In genomic region chr14:50272498-50272897, GRCh38 we compare ENCODE assay signal across 14 cellular contexts. TPM values are rescaled to one million over a fixed set of nuclear protein-coding genes. Genes with fewer than 3 reads are reported as not detected.
A peak's percentile ranks its signal among the peaks of the same experiment; 100 is the strongest.
DNase-seq lines count a peak whose midpoint lies in the region; ATAC-seq lines count a peak whose summit lies in the region.
"Had no signal": no experiment of that assay in that cellular context is flagged by ENCODE, and none has a peak within 500 bp of the region (broad histone marks: within the 10 kb centered on the region; RNA-seq: fewer than 3 reads in every experiment).

No MANE protein-coding gene starts in this region.

- DNase-seq in EH (ENCODE audit: low read depth) (peak; percentile 9), LHCN-M2 (ENCODE audit: low read depth) (peak; percentile 11), astrocyte of the hippocampus (ENCODE audit: low read depth, low spot score) (peak; percentile 7), renal cortical epithelial cell (ENCODE audit: low read depth) (peak; percentile 2), ureter (ENCODE audit: low spot score) (no peak)
- DNase-seq: CD8-positive, alpha-beta T cell; DMS53; GOT3; NCI-H1105; NCI-H2081 treated with DMSO at 0.1 percent for 48 hours; Peyer's patch; Right ventricle myocardium superior had no signal

- no peak for ATAC-seq in HG02970 (IDR thresholded peaks at IDR 0.05; ENCODE audit: low FRiP score, unreplicated experiment)
- no peak for ATAC-seq in HG02884 (IDR thresholded peaks at IDR 0.05; ENCODE audit: unreplicated experiment)
- ATAC-seq: CD8-positive, alpha-beta T cell had no signal

RNA-seq across cellular contexts. Expression of gene L2HGDH, which starts 39.5 kb away (rescaled TPM):
- total RNA-seq in LHCN-M2 (2014; rRNA removed) (4.6 and 5.0 TPM in 2 replicates), renal cortical epithelial cell (7.3 and 13.6 TPM in 2 replicates), ureter (7.8 TPM)
- polyA plus RNA-seq in LHCN-M2 (2012): 1.6 TPM

RNA-seq across cellular contexts. Expression of gene DMAC2L, which starts 39.6 kb away (rescaled TPM):
- 5.0 and 5.8 TPM in 2 replicates for total RNA-seq in LHCN-M2 (2014; rRNA removed)
- polyA plus RNA-seq in LHCN-M2 (2012): 8.1 TPM
- 6.1 and 10.6 TPM in 2 replicates for total RNA-seq in renal cortical epithelial cell
- 31.0 TPM for total RNA-seq in ureter

RNA-seq across cellular contexts. Expression of gene SOS2, which starts 41.1 kb away (rescaled TPM):
- total RNA-seq in LHCN-M2 (2014; rRNA removed) (21.1 and 23.0 TPM in 2 replicates), renal cortical epithelial cell (25.0 and 49.7 TPM in 2 replicates), ureter (38.0 TPM)
- 5.8 TPM for polyA plus RNA-seq in LHCN-M2 (2012)
